In the genomic region with DNA sequence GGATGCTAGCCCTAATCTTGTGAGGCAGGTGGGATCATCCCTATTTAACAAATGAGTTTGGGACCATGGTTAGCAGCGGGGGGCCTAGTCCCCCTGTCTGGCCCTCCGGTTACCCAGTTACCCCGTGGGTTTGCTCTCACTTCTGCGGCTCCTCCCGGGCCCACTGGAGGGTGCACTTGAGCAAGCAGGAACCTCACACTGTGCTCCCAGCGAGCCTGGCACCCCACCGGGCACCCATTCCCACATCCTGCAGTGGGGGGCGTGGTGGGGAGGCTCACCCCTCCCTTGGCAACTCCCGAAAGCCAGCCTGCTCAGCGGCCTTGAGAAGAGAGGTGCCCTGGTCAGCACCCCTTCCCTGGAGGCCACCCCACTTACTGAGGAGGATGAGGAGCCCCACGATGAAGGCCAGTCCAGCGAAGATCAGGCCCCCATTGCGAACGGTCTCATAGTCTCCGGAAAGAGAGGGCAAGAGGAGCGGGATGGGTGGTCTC, we compare ENCODE assay signal across 1 cellular context.
TF ChIP-seq lines count a peak whose summit lies in the region.

No MANE protein-coding gene starts in this region.

TF ChIP-seq in GM12878, 131 proteins besides CTCF, POLR2A, EP300 and RAD21:
- TF ChIP-seq PAX5 (IDR thresholded peaks at IDR 0.05; ENCODE audit: borderline replicate concordance, low read depth, low read length) (no peak), FOS (IDR thresholded peaks at IDR 0.05; ENCODE audit: borderline replicate concordance, extremely low read depth, insufficient read length) (no peak), RUNX3 (IDR thresholded peaks at IDR 0.05; ENCODE audit: low read length) (0 out of 2 replicates have a peak, but pooled peaks have one; percentile 13), IKZF1 (conservative IDR thresholded peaks at IDR 0.05) (peak; percentile 49), MTA3 (IDR thresholded peaks at IDR 0.05; ENCODE audit: borderline replicate concordance, low read length) (no peak), MEF2B (IDR thresholded peaks at IDR 0.05; ENCODE audit: partially characterized antibody, poor library complexity, severe bottlenecking) (no peak), NFXL1 (IDR thresholded peaks at IDR 0.05; ENCODE audit: borderline replicate concordance) (no peak), BRCA1 (IDR thresholded peaks at IDR 0.05; ENCODE audit: low read depth, low read length) (no peak), YY1 (IDR thresholded peaks at IDR 0.05; ENCODE audit: low read depth, low read length) (0 out of 2 replicates have a peak, but pooled peaks have one; percentile 21), SMAD5 (IDR thresholded peaks at IDR 0.05; ENCODE audit: low read depth) (no peak), HDGF (IDR thresholded peaks at IDR 0.05) (0 out of 2 replicates have a peak, but pooled peaks have one; percentile 13), SMC3 (IDR thresholded peaks at IDR 0.05; ENCODE audit: borderline replicate concordance, low read length) (peak; percentile 67), PAX8 (IDR thresholded peaks at IDR 0.05) (no peak)
- TF ChIP-seq, protein P1, sequence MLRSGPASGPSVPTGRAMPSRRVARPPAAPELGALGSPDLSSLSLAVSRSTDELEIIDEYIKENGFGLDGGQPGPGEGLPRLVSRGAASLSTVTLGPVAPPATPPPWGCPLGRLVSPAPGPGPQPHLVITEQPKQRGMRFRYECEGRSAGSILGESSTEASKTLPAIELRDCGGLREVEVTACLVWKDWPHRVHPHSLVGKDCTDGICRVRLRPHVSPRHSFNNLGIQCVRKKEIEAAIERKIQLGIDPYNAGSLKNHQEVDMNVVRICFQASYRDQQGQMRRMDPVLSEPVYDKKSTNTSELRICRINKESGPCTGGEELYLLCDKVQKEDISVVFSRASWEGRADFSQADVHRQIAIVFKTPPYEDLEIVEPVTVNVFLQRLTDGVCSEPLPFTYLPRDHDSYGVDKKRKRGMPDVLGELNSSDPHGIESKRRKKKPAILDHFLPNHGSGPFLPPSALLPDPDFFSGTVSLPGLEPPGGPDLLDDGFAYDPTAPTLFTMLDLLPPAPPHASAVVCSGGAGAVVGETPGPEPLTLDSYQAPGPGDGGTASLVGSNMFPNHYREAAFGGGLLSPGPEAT (IDR thresholded peaks at IDR 0.05; ENCODE audit: low read depth): no peak
